Comparison of ENCODE assay signal across 21 cellular contexts in the genomic region with DNA sequence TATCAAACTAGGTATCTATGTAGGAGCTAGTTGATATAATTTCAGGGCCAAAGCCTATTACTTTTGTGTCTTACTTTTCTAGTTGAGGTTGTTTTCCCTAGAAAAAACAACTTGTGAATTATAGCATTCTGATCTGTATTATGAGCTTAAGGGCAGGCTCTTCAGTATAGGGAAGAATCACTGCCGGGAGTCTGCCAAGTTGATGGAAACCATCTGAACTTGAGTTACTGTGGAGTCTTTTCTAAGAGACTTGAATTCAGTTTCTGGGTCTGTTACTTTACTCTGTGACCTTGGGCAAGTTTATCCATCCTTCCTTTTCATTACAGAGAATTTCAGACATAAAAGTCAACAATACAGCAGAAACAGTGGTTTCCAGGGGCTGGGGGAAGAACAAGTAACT. TPM values are rescaled to one million over a fixed set of nuclear protein-coding genes. Genes with fewer than 3 reads are reported as not detected.
DNase-seq lines count a peak whose midpoint lies in the region; ATAC-seq, FAIRE-seq and TF ChIP-seq lines count a peak whose summit lies in the region.
"Had no signal": no experiment of that assay in that cellular context is flagged by ENCODE, and none has a peak within 500 bp of the region (broad histone marks: within the 10 kb centered on the region; RNA-seq: fewer than 3 reads in every experiment).

No MANE protein-coding gene starts in this region.

- no peaks in the 10 kb centered on the region for H3K27me3 Mint-ChIP-seq in mesothelial cell of epicardium (ENCODE audit: low read depth)
- H3K27me3 Mint-ChIP-seq in stimulated activated memory B cell treated with anti-CD40 and anti-IgM and Interleukin-4, amounts not matched to agents 10 μg/mL and 1 μg/mL and 100 μg/mL, for 72 hours = no peaks in the 10 kb centered on the region
- H3K27me3 Mint-ChIP-seq: stimulated activated naive B cell treated with anti-CD40 and anti-IgM and Interleukin-4, amounts not matched to agents 10 μg/mL and 1 μg/mL and 100 μg/mL, for 72 hours had no signal

- CTCF ChIA-PET in HepG2 (lab: Yijun Ruan, JAX; ENCODE audit: low intra/inter-chr PET ratio, low total read pairs) = no interaction called here

- no peaks in the 10 kb centered on the region for H3K4me1 Mint-ChIP-seq in mesothelial cell of epicardium
- H3K4me1 Mint-ChIP-seq in stimulated activated memory B cell treated with anti-CD40 and anti-IgM and Interleukin-4, amounts not matched to agents 10 μg/mL and 1 μg/mL and 100 μg/mL, for 72 hours = peaks cover 26% of the 10 kb centered on the region
- H3K4me1 Mint-ChIP-seq: GM23338 had no signal

- no peak overlapping the region for H3K9ac ChIP-seq in HepG2 (ENCODE audit: insufficient read depth, low read depth, low read length)
- H3K9ac ChIP-seq in adipocyte (ENCODE audit: low read length) = no peak overlapping the region

- no peak for TF ChIP-seq EP300 in HepG2 (IDR thresholded peaks at IDR 0.05; ENCODE audit: low read depth in 2 of 2, low read length in 2 of 2)
- no peak for TF ChIP-seq EP300 in HepG2 (CRISPR knock-in tag; IDR thresholded peaks at IDR 0.05; ENCODE audit: borderline replicate concordance)

- no peak overlapping the region for H3K4me2 ChIP-seq in HepG2 (ENCODE audit: low read depth, low read length)
- H3K4me2 ChIP-seq: GM23338 had no signal

- H2AFZ ChIP-seq in HepG2 (ENCODE audit: low read length) = no peak overlapping the region
- H2AFZ ChIP-seq: GM23338 had no signal

- BruUV-seq in HepG2 (replicated peaks; lab: Mats Ljungman, UMichigan) = no TSS peak

- TF ChIP-seq POLR2A in HepG2 (IDR thresholded peaks at IDR 0.05; ENCODE audit: insufficient read depth in 1 of 2, low read depth in 2 of 2, low read length in 2 of 2) (no peak), right lobe of liver (IDR thresholded peaks at IDR 0.05) (no peak)

- no peak for DNase-seq in HepG2 (ENCODE audit: low spot score)
- no peak for DNase-seq in right lobe of liver
- peak; percentile 12 for DNase-seq in adipocyte (ENCODE audit: low read depth)
- no peak for DNase-seq in mesothelial cell of epicardium (ENCODE audit: low spot score in 2 of 2, unreplicated experiment in 2 of 2)
- no peak for DNase-seq in stimulated activated CD8-positive, alpha-beta memory T cell treated with anti-CD3 and anti-CD28 coated beads, Interleukin-4, amount 100 ng/mL, for 48 hours
- DNase-seq: activated CD4-positive, CD25-positive, alpha-beta regulatory T cell treated with anti-CD3 and anti-CD28 coated beads, Interleukin-2, amount 50 U/mL, for 72 hours; activated CD8-positive, alpha-beta memory T cell treated with anti-CD3 and anti-CD28 coated beads, Interleukin-2, amount 50 U/mL, for 4 hours; activated naive CD4-positive, alpha-beta T cell treated with Interleukin-2 at 50 U/mL for 16 hours; Karpas-422; kidney; NCI-H1092 treated with DMSO at 0.1 percent for 48 hours; NCI-H2081 treated with DMSO at 0.1 percent for 48 hours; nucleus accumbens; RPMI8226; stimulated activated naive B cell treated with anti-CD40 and anti-IgM and Interleukin-4, amounts not matched to agents 10 μg/mL and 1 μg/mL and 100 μg/mL, for 72 hours; thyroid gland had no signal

- H3K36me3 ChIP-seq in HepG2 (replicated peaks in 1 of 2; ENCODE audit: control insufficient read depth in 1 of 2, insufficient read depth in 2 of 2, low read length in 2 of 2) (peaks cover 10 to 31% of the 10 kb centered on the region in 2 experiments; a peak in 4 of 5 replicates), right lobe of liver (peaks cover 0 to 24% (median 11%) of the 10 kb centered on the region in 4 donors), adipocyte (ENCODE audit: control insufficient read depth, insufficient read depth, low read length, severe bottlenecking) (peaks cover 26% of the 10 kb centered on the region)

- FAIRE-seq in HepG2 (lab: Jason Lieb, UNC) = no peak
- FAIRE-seq: endothelial cell of umbilical vein, kidney had no signal

- no peak overlapping the region for H3K27ac ChIP-seq in HepG2 (ENCODE audit: extremely low read length, insufficient read depth, low read length)
- peak overlapping the region in 1 of 3 donors; percentile 57 for H3K27ac ChIP-seq in right lobe of liver
- H3K27ac ChIP-seq: coronary artery, thyroid gland had no signal

- H3K27ac Mint-ChIP-seq in mesothelial cell of epicardium = peak overlapping the region; percentile 66
- H3K27ac Mint-ChIP-seq in stimulated activated memory B cell treated with anti-CD40 and anti-IgM and Interleukin-4, amounts not matched to agents 10 μg/mL and 1 μg/mL and 100 μg/mL, for 72 hours = no peak overlapping the region
- H3K27ac Mint-ChIP-seq: GM23338; stimulated activated naive B cell treated with anti-CD40 and anti-IgM and Interleukin-4, amounts not matched to agents 10 μg/mL and 1 μg/mL and 100 μg/mL, for 72 hours had no signal

- peaks cover 28% of the 10 kb centered on the region for H3K36me3 Mint-ChIP-seq in mesothelial cell of epicardium
- peaks cover 57% of the 10 kb centered on the region for H3K36me3 Mint-ChIP-seq in stimulated activated memory B cell treated with anti-CD40 and anti-IgM and Interleukin-4, amounts not matched to agents 10 μg/mL and 1 μg/mL and 100 μg/mL, for 72 hours

- H3K4me3 ChIP-seq in HepG2 (replicated peaks in 1 of 3; ENCODE audit: insufficient read depth in 1 of 3, low read depth in 2 of 3, low read length in 3 of 3) (no peak overlapping the region), right lobe of liver (no peak overlapping the region), adipocyte (ENCODE audit: low read length) (no peak overlapping the region)
- H3K4me3 ChIP-seq: coronary artery, GM23338, thyroid gland had no signal

- ATAC-seq in HepG2 = no peak
- no peak for ATAC-seq in right lobe of liver
- ATAC-seq in GM19467 (IDR thresholded peaks at IDR 0.05; ENCODE audit: unreplicated experiment) = no peak
- no peak for ATAC-seq in stimulated activated memory B cell treated with anti-CD40 and anti-IgM and Interleukin-4, amounts not matched to agents 10 μg/mL and 1 μg/mL and 100 μg/mL, for 72 hours
- ATAC-seq: GM23338; stimulated activated naive B cell treated with anti-CD40 and anti-IgM and Interleukin-4, amounts not matched to agents 10 μg/mL and 1 μg/mL and 100 μg/mL, for 72 hours had no signal

- H3K4me3 Mint-ChIP-seq in mesothelial cell of epicardium = no peak overlapping the region
- H3K4me3 Mint-ChIP-seq in stimulated activated memory B cell treated with anti-CD40 and anti-IgM and Interleukin-4, amounts not matched to agents 10 μg/mL and 1 μg/mL and 100 μg/mL, for 72 hours = no peak overlapping the region
- H3K4me3 Mint-ChIP-seq: GM23338; stimulated activated naive B cell treated with anti-CD40 and anti-IgM and Interleukin-4, amounts not matched to agents 10 μg/mL and 1 μg/mL and 100 μg/mL, for 72 hours had no signal

- WGBS in HepG2 (ENCODE audit: low lambda C conversion rate) = 94% methylated on average over 1 of the region's 1 CpG
- WGBS in right lobe of liver (ENCODE audit: insufficient coverage, low coverage, low lambda C conversion rate, missing lambda C conversion rate) = 58% methylated on average over 1 of the region's 1 CpG

- H3K27me3 ChIP-seq in HepG2 (ENCODE audit: control insufficient read depth in 1 of 2, insufficient read depth in 2 of 2, low read length in 2 of 2) (no peaks in the 10 kb centered on the region), right lobe of liver (no peaks in the 10 kb centered on the region), adipocyte (replicated peaks; ENCODE audit: control insufficient read depth, insufficient read depth, low read length) (no peaks in the 10 kb centered on the region)
- H3K27me3 ChIP-seq: thyroid gland had no signal

- intact Hi-C loops in HepG2 (cut with micrococcal nuclease; ENCODE audit: unreplicated experiment) (no loop called here), right lobe of liver (cut with DNase I) (no loop called here)

- peaks cover 32% of the 10 kb centered on the region for H3K4me1 ChIP-seq in HepG2 (ENCODE audit: insufficient read depth, low read length)
- H3K4me1 ChIP-seq in right lobe of liver = peaks cover 0 to 31% (median 6%) of the 10 kb centered on the region in 4 donors
- peaks cover 20% of the 10 kb centered on the region for H3K4me1 ChIP-seq in adipocyte (ENCODE audit: control insufficient read depth, insufficient read depth, low read length)
- H3K4me1 ChIP-seq: thyroid gland had no signal

- H3K9me3 ChIP-seq in HepG2 (ENCODE audit: low read length) = no peaks in the 10 kb centered on the region
- H3K9me3 ChIP-seq in right lobe of liver = no peaks in the 10 kb centered on the region
- H3K9me3 ChIP-seq in adipocyte (ENCODE audit: control insufficient read depth, low read length) = no peaks in the 10 kb centered on the region
- H3K9me3 ChIP-seq: thyroid gland had no signal

- in situ Hi-C loops in HepG2 (cut with HindIII; ENCODE audit: extremely low pct_ligation_motif_present, low pct_unique_long_range_greater_than_20kb) = no loop called here

- no peak for TF ChIP-seq CTCF in HepG2 (CRISPR knock-in tag; IDR thresholded peaks at IDR 0.05)
- TF ChIP-seq CTCF in right lobe of liver (IDR thresholded peaks at IDR 0.05) = no peak
- no peak for TF ChIP-seq CTCF in mesothelial cell of epicardium (IDR thresholded peaks at IDR 0.05; ENCODE audit: unreplicated experiment)

- H3K79me2 ChIP-seq in HepG2 (ENCODE audit: insufficient read depth, low read length) = no peaks in the 10 kb centered on the region

- H4K20me1 ChIP-seq in HepG2 (ENCODE audit: insufficient read depth, low read length) = no peaks in the 10 kb centered on the region

- no peak for TF ChIP-seq RAD21 in HepG2 (CRISPR knock-in tag; IDR thresholded peaks at IDR 0.05)

- no peaks in the 10 kb centered on the region for H3K9me3 Mint-ChIP-seq in mesothelial cell of epicardium
- no peaks in the 10 kb centered on the region for H3K9me3 Mint-ChIP-seq in stimulated activated memory B cell treated with anti-CD40 and anti-IgM and Interleukin-4, amounts not matched to agents 10 μg/mL and 1 μg/mL and 100 μg/mL, for 72 hours
- H3K9me3 Mint-ChIP-seq: GM23338; stimulated activated naive B cell treated with anti-CD40 and anti-IgM and Interleukin-4, amounts not matched to agents 10 μg/mL and 1 μg/mL and 100 μg/mL, for 72 hours had no signal

- POLR2A ChIA-PET in HepG2 (lab: Yijun Ruan, JAX) = interaction anchor here (1.2 to 5.5 kb wide), 3 partner anchors 12 to 50 kb away, joined by 3 to 50 read pairs (median 4); partner anchors contain the start of genes AURKA and CSTF1

RNA-seq across cellular contexts. Expression of gene CASS4, which starts 2.1 kb away (rescaled TPM):
- total RNA-seq in HepG2 (2016; rRNA removed; fragmentation: Illumina TruSeq; extraction: Trizol) (0.38 and 0.49 TPM in 2 replicates), right lobe of liver (1 to 10 TPM in 2 of 6 experiments, under 1 TPM in 4; 0.66 to 2.1 (median 0.83) TPM), mesothelial cell of epicardium (0.67 to 0.78 TPM (median 0.72 TPM) in 3 replicates)
- 0.09 TPM in 1 of 2 replicates, not detected in the other for total RNA-seq in HepG2 (2016; cell fraction: cytosol; rRNA removed; fragmentation: Illumina TruSeq; extraction: Trizol; ENCODE audit: low read depth)
- 0.28 and 0.35 TPM in 2 replicates for total RNA-seq in HepG2 (2016; cell fraction: insoluble cytoplasmic fraction; rRNA removed; fragmentation: Illumina TruSeq; extraction: Trizol)
- total RNA-seq in HepG2 (2016; cell fraction: membrane; rRNA removed; fragmentation: Illumina TruSeq; extraction: Trizol) = 0.17 and 0.31 TPM in 2 replicates
- total RNA-seq in HepG2 (2016; cell fraction: nucleus; rRNA removed; fragmentation: Illumina TruSeq; extraction: Trizol) = 0.53 and 0.65 TPM in 2 replicates
- 0.17 and 0.25 TPM in 2 replicates for polyA plus RNA-seq in HepG2 (2011; rRNA removed)
- 0.10 and 0.17 TPM in 2 replicates for polyA plus RNA-seq in HepG2 (2011; cell fraction: cytosol; rRNA removed)
- polyA plus RNA-seq in HepG2 (2011; cell fraction: nucleus; rRNA removed) = 0.35 and 0.50 TPM in 2 replicates
- polyA plus RNA-seq in HepG2 (2012) = 0.17 and 0.23 TPM in 2 replicates
- polyA plus RNA-seq in HepG2 (2016; cell fraction: cytosol; fragmentation: Illumina TruSeq; extraction: Trizol; ENCODE audit: low read depth) = not detected in 2 replicates
- polyA plus RNA-seq in HepG2 (2016; cell fraction: insoluble cytoplasmic fraction; fragmentation: Illumina TruSeq; extraction: Trizol; ENCODE audit: low read depth) = 0.30 and 0.41 TPM in 2 replicates
- 0.06 and 0.08 TPM in 2 replicates for polyA plus RNA-seq in HepG2 (2016; cell fraction: membrane; fragmentation: Illumina TruSeq; extraction: Trizol; ENCODE audit: low read depth)
- 0.21 and 0.48 TPM in 2 replicates for polyA plus RNA-seq in HepG2 (2016; cell fraction: nucleus; fragmentation: Illumina TruSeq; extraction: Trizol; ENCODE audit: insufficient read depth, low read depth)
- polyA minus RNA-seq in HepG2 (2011; rRNA and poly(A)+ RNA removed; ENCODE audit: low replicate concordance) = 0.06 and 0.07 TPM in 2 replicates
- polyA minus RNA-seq in HepG2 (2011; cell fraction: cytosol; rRNA and poly(A)+ RNA removed) = 0.26 TPM in 1 of 2 replicates, not detected in the other
- polyA minus RNA-seq in HepG2 (2011; cell fraction: nucleus; rRNA and poly(A)+ RNA removed) = 0.26 and 0.50 TPM in 2 replicates
- total RNA-seq: endothelial cell of umbilical vein, GM23338 had no signal
- polyA plus RNA-seq: endothelial cell of umbilical vein, GM23338 had no signal

RNA-seq across cellular contexts. Expression of gene CSTF1, which starts 17.5 kb away (rescaled TPM):
- total RNA-seq in HepG2 (2016; rRNA removed; fragmentation: Illumina TruSeq; extraction: Trizol) (70.9 and 105 TPM in 2 replicates), right lobe of liver (10 to 100 TPM; 14.9 to 27.2 (median 16.6) TPM), mesothelial cell of epicardium (36.8 to 43.5 TPM (median 40.9 TPM) in 3 replicates)
- total RNA-seq in HepG2 (2016; cell fraction: cytosol; rRNA removed; fragmentation: Illumina TruSeq; extraction: Trizol; ENCODE audit: low read depth) = 17.0 and 17.9 TPM in 2 replicates
- 72.4 and 104 TPM in 2 replicates for total RNA-seq in HepG2 (2016; cell fraction: insoluble cytoplasmic fraction; rRNA removed; fragmentation: Illumina TruSeq; extraction: Trizol)
- 37.3 and 42.3 TPM in 2 replicates for total RNA-seq in HepG2 (2016; cell fraction: membrane; rRNA removed; fragmentation: Illumina TruSeq; extraction: Trizol)
- total RNA-seq in HepG2 (2016; cell fraction: nucleus; rRNA removed; fragmentation: Illumina TruSeq; extraction: Trizol) = 53.7 and 58.2 TPM in 2 replicates
- 67.9 and 100 TPM in 2 replicates for polyA plus RNA-seq in HepG2 (2011; rRNA removed)
- 63.9 and 67.0 TPM in 2 replicates for polyA plus RNA-seq in HepG2 (2011; cell fraction: cytosol; rRNA removed)
- 63.5 and 65.1 TPM in 2 replicates for polyA plus RNA-seq in HepG2 (2011; cell fraction: nucleus; rRNA removed)
- 39.4 and 55.3 TPM in 2 replicates for polyA plus RNA-seq in HepG2 (2012)
- polyA plus RNA-seq in HepG2 (2016; cell fraction: cytosol; fragmentation: Illumina TruSeq; extraction: Trizol; ENCODE audit: low read depth) = 8.4 and 10.8 TPM in 2 replicates
- 89.9 and 97.0 TPM in 2 replicates for polyA plus RNA-seq in HepG2 (2016; cell fraction: insoluble cytoplasmic fraction; fragmentation: Illumina TruSeq; extraction: Trizol; ENCODE audit: low read depth)
- polyA plus RNA-seq in HepG2 (2016; cell fraction: membrane; fragmentation: Illumina TruSeq; extraction: Trizol; ENCODE audit: low read depth) = 17.6 and 17.8 TPM in 2 replicates
- polyA plus RNA-seq in HepG2 (2016; cell fraction: nucleus; fragmentation: Illumina TruSeq; extraction: Trizol; ENCODE audit: insufficient read depth, low read depth) = 76.3 and 78.8 TPM in 2 replicates
- 186 and 265 TPM in 2 replicates for polyA minus RNA-seq in HepG2 (2011; rRNA and poly(A)+ RNA removed; ENCODE audit: low replicate concordance)
- 59.5 and 62.1 TPM in 2 replicates for polyA minus RNA-seq in HepG2 (2011; cell fraction: cytosol; rRNA and poly(A)+ RNA removed)
- 49.2 and 64.4 TPM in 2 replicates for polyA minus RNA-seq in HepG2 (2011; cell fraction: nucleus; rRNA and poly(A)+ RNA removed)

RNA-seq across cellular contexts. Expression of gene AURKA, which starts 17.9 kb away (rescaled TPM):
- 224 and 335 TPM in 2 replicates for total RNA-seq in HepG2 (2016; rRNA removed; fragmentation: Illumina TruSeq; extraction: Trizol)
- total RNA-seq in HepG2 (2016; cell fraction: cytosol; rRNA removed; fragmentation: Illumina TruSeq; extraction: Trizol; ENCODE audit: low read depth) = 127 and 136 TPM in 2 replicates
- 218 and 331 TPM in 2 replicates for total RNA-seq in HepG2 (2016; cell fraction: insoluble cytoplasmic fraction; rRNA removed; fragmentation: Illumina TruSeq; extraction: Trizol)
- 173 and 174 TPM in 2 replicates for total RNA-seq in HepG2 (2016; cell fraction: membrane; rRNA removed; fragmentation: Illumina TruSeq; extraction: Trizol)
- 85.9 and 90.8 TPM in 2 replicates for total RNA-seq in HepG2 (2016; cell fraction: nucleus; rRNA removed; fragmentation: Illumina TruSeq; extraction: Trizol)
- polyA plus RNA-seq in HepG2 (2011; rRNA removed) = 55.7 and 96.4 TPM in 2 replicates
- polyA plus RNA-seq in HepG2 (2011; cell fraction: cytosol; rRNA removed) = 60.3 and 70.8 TPM in 2 replicates
- 23.6 and 31.7 TPM in 2 replicates for polyA plus RNA-seq in HepG2 (2011; cell fraction: nucleus; rRNA removed)
- polyA plus RNA-seq in HepG2 (2012) = 41.6 and 70.4 TPM in 2 replicates
- polyA plus RNA-seq in HepG2 (2016; cell fraction: cytosol; fragmentation: Illumina TruSeq; extraction: Trizol; ENCODE audit: low read depth) = 36.5 and 39.6 TPM in 2 replicates
- 285 and 289 TPM in 2 replicates for polyA plus RNA-seq in HepG2 (2016; cell fraction: insoluble cytoplasmic fraction; fragmentation: Illumina TruSeq; extraction: Trizol; ENCODE audit: low read depth)
- polyA plus RNA-seq in HepG2 (2016; cell fraction: membrane; fragmentation: Illumina TruSeq; extraction: Trizol; ENCODE audit: low read depth) = 72.5 and 73.7 TPM in 2 replicates
- polyA plus RNA-seq in HepG2 (2016; cell fraction: nucleus; fragmentation: Illumina TruSeq; extraction: Trizol; ENCODE audit: insufficient read depth, low read depth) = 111 and 116 TPM in 2 replicates
- polyA minus RNA-seq in HepG2 (2011; rRNA and poly(A)+ RNA removed; ENCODE audit: low replicate concordance) = 63.7 and 146 TPM in 2 replicates
- polyA minus RNA-seq in HepG2 (2011; cell fraction: cytosol; rRNA and poly(A)+ RNA removed) = 43.1 and 61.1 TPM in 2 replicates
- polyA minus RNA-seq in HepG2 (2011; cell fraction: nucleus; rRNA and poly(A)+ RNA removed) = 25.4 and 35.1 TPM in 2 replicates
- total RNA-seq in right lobe of liver = 1 to 10 TPM; 1.5 to 7.4 (median 2.5) TPM
- 13.2 to 14.7 TPM (median 14.4 TPM) in 3 replicates for total RNA-seq in mesothelial cell of epicardium

RNA-seq across cellular contexts. Expression of gene FAM210B, which starts 51.2 kb away (rescaled TPM):
- total RNA-seq in HepG2 (2016; rRNA removed; fragmentation: Illumina TruSeq; extraction: Trizol) (75.9 and 88.4 TPM in 2 replicates), right lobe of liver (10 to 100 TPM; 31.6 to 66.5 (median 42.8) TPM), mesothelial cell of epicardium (64.9 to 66.9 TPM (median 66.4 TPM) in 3 replicates)
- 43.4 and 46.3 TPM in 2 replicates for total RNA-seq in HepG2 (2016; cell fraction: cytosol; rRNA removed; fragmentation: Illumina TruSeq; extraction: Trizol; ENCODE audit: low read depth)
- total RNA-seq in HepG2 (2016; cell fraction: insoluble cytoplasmic fraction; rRNA removed; fragmentation: Illumina TruSeq; extraction: Trizol) = 80.4 and 87.7 TPM in 2 replicates
- 112 and 113 TPM in 2 replicates for total RNA-seq in HepG2 (2016; cell fraction: membrane; rRNA removed; fragmentation: Illumina TruSeq; extraction: Trizol)
- 48.9 and 57.6 TPM in 2 replicates for total RNA-seq in HepG2 (2016; cell fraction: nucleus; rRNA removed; fragmentation: Illumina TruSeq; extraction: Trizol)
- 107 and 111 TPM in 2 replicates for polyA plus RNA-seq in HepG2 (2011; rRNA removed)
- polyA plus RNA-seq in HepG2 (2011; cell fraction: cytosol; rRNA removed) = 81.6 and 121 TPM in 2 replicates
- 21.7 and 28.8 TPM in 2 replicates for polyA plus RNA-seq in HepG2 (2011; cell fraction: nucleus; rRNA removed)
- 87.6 and 100 TPM in 2 replicates for polyA plus RNA-seq in HepG2 (2012)
- 74.9 and 84.3 TPM in 2 replicates for polyA plus RNA-seq in HepG2 (2016; cell fraction: cytosol; fragmentation: Illumina TruSeq; extraction: Trizol; ENCODE audit: low read depth)
- 128 and 133 TPM in 2 replicates for polyA plus RNA-seq in HepG2 (2016; cell fraction: insoluble cytoplasmic fraction; fragmentation: Illumina TruSeq; extraction: Trizol; ENCODE audit: low read depth)
- polyA plus RNA-seq in HepG2 (2016; cell fraction: membrane; fragmentation: Illumina TruSeq; extraction: Trizol; ENCODE audit: low read depth) = 136 and 137 TPM in 2 replicates
- polyA plus RNA-seq in HepG2 (2016; cell fraction: nucleus; fragmentation: Illumina TruSeq; extraction: Trizol; ENCODE audit: insufficient read depth, low read depth) = 94.3 and 100 TPM in 2 replicates
- polyA minus RNA-seq in HepG2 (2011; rRNA and poly(A)+ RNA removed; ENCODE audit: low replicate concordance) = 14.9 and 72.3 TPM in 2 replicates
- 60.3 and 67.3 TPM in 2 replicates for polyA minus RNA-seq in HepG2 (2011; cell fraction: cytosol; rRNA and poly(A)+ RNA removed)
- polyA minus RNA-seq in HepG2 (2011; cell fraction: nucleus; rRNA and poly(A)+ RNA removed) = 45.2 and 49.0 TPM in 2 replicates

RNA-seq across cellular contexts. Expression of gene RTF2, which starts 58.5 kb away (rescaled TPM):
- 142 and 202 TPM in 2 replicates for total RNA-seq in HepG2 (2016; rRNA removed; fragmentation: Illumina TruSeq; extraction: Trizol)
- total RNA-seq in HepG2 (2016; cell fraction: cytosol; rRNA removed; fragmentation: Illumina TruSeq; extraction: Trizol; ENCODE audit: low read depth) = 22.9 and 24.0 TPM in 2 replicates
- 146 and 210 TPM in 2 replicates for total RNA-seq in HepG2 (2016; cell fraction: insoluble cytoplasmic fraction; rRNA removed; fragmentation: Illumina TruSeq; extraction: Trizol)
- 48.4 and 48.7 TPM in 2 replicates for total RNA-seq in HepG2 (2016; cell fraction: membrane; rRNA removed; fragmentation: Illumina TruSeq; extraction: Trizol)
- total RNA-seq in HepG2 (2016; cell fraction: nucleus; rRNA removed; fragmentation: Illumina TruSeq; extraction: Trizol) = 61.3 and 68.9 TPM in 2 replicates
- 73.3 and 81.8 TPM in 2 replicates for polyA plus RNA-seq in HepG2 (2011; rRNA removed)
- polyA plus RNA-seq in HepG2 (2011; cell fraction: cytosol; rRNA removed) = 75.5 and 78.1 TPM in 2 replicates
- 56.4 and 58.3 TPM in 2 replicates for polyA plus RNA-seq in HepG2 (2011; cell fraction: nucleus; rRNA removed)
- polyA plus RNA-seq in HepG2 (2012) = 65.9 and 76.5 TPM in 2 replicates
- 23.4 and 24.1 TPM in 2 replicates for polyA plus RNA-seq in HepG2 (2016; cell fraction: cytosol; fragmentation: Illumina TruSeq; extraction: Trizol; ENCODE audit: low read depth)
- 194 and 208 TPM in 2 replicates for polyA plus RNA-seq in HepG2 (2016; cell fraction: insoluble cytoplasmic fraction; fragmentation: Illumina TruSeq; extraction: Trizol; ENCODE audit: low read depth)
- polyA plus RNA-seq in HepG2 (2016; cell fraction: membrane; fragmentation: Illumina TruSeq; extraction: Trizol; ENCODE audit: low read depth) = 36.9 and 38.6 TPM in 2 replicates
- polyA plus RNA-seq in HepG2 (2016; cell fraction: nucleus; fragmentation: Illumina TruSeq; extraction: Trizol; ENCODE audit: insufficient read depth, low read depth) = 117 and 121 TPM in 2 replicates
- polyA minus RNA-seq in HepG2 (2011; rRNA and poly(A)+ RNA removed; ENCODE audit: low replicate concordance) = 51.8 and 70.9 TPM in 2 replicates
- polyA minus RNA-seq in HepG2 (2011; cell fraction: cytosol; rRNA and poly(A)+ RNA removed) = 30.7 and 31.2 TPM in 2 replicates
- polyA minus RNA-seq in HepG2 (2011; cell fraction: nucleus; rRNA and poly(A)+ RNA removed) = 36.6 and 37.0 TPM in 2 replicates
- total RNA-seq in right lobe of liver = 10 to 100 TPM; 29.9 to 40.1 (median 32.6) TPM
- total RNA-seq in mesothelial cell of epicardium = 59.5 to 63.2 TPM (median 61.9 TPM) in 3 replicates
